ENCODE assay signal across 20 cellular contexts in the genomic region with DNA sequence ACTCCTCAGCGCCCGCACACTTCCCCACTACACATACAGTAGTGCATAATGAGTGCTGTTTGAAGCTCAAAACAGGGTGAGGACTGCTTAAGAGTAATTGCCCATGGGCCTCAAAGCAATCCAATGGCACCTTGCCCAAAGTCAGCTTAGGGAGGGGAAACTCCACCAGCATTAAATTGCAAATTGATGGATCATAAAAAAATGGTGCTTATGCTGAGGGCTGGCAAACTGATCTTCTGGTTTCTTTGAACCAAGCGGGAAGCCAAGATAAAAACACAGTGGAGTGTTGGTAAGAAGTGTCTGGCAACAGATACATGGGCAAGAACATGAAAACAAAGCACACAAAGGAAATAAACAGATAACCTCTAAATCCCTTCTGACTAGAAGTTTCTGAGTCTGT. TPM values are rescaled to one million over a fixed set of nuclear protein-coding genes. Genes with fewer than 3 reads are reported as not detected.
A peak's percentile ranks its signal among the peaks of the same experiment; 100 is the strongest.
DNase-seq lines count a peak whose midpoint lies in the region; ATAC-seq and TF ChIP-seq lines count a peak whose summit lies in the region.
"Had no signal": no experiment of that assay in that cellular context is flagged by ENCODE, and none has a peak within 500 bp of the region (broad histone marks: within the 10 kb centered on the region; RNA-seq: fewer than 3 reads in every experiment).

No MANE protein-coding gene starts in this region.

- no peak for TF ChIP-seq CTCF in mesothelial cell of epicardium (IDR thresholded peaks at IDR 0.05; ENCODE audit: unreplicated experiment)

- H3K4me3 Mint-ChIP-seq in mesothelial cell of epicardium: no peak overlapping the region
- H3K4me3 Mint-ChIP-seq: endodermal cell; HFFc6; naive thymus-derived CD8-positive, alpha-beta T cell; stimulated activated naive CD8-positive, alpha-beta T cell treated with anti-CD3 and anti-CD28 coated beads, Interleukin-15, amount 100 ng/mL, for 72 hours had no signal

- no peaks in the 10 kb centered on the region for H3K27me3 Mint-ChIP-seq in mesothelial cell of epicardium (ENCODE audit: low read depth)
- H3K27me3 Mint-ChIP-seq: stimulated activated naive CD8-positive, alpha-beta T cell treated with anti-CD3 and anti-CD28 coated beads, Interleukin-15, amount 100 ng/mL, for 72 hours had no signal

- H3K4me1 Mint-ChIP-seq in mesothelial cell of epicardium: peaks cover 40% of the 10 kb centered on the region

- ATAC-seq in HG02981 (IDR thresholded peaks at IDR 0.05; ENCODE audit: unreplicated experiment): no peak
- no peak for ATAC-seq in GM18870 (IDR thresholded peaks at IDR 0.05; ENCODE audit: unreplicated experiment)
- ATAC-seq: naive thymus-derived CD8-positive, alpha-beta T cell; Right ventricle myocardium inferior; stimulated activated naive CD8-positive, alpha-beta T cell treated with anti-CD3 and anti-CD28 coated beads, Interleukin-15, amount 100 ng/mL, for 72 hours; upper lobe of right lung had no signal

- peak; percentile 84 for DNase-seq in DMS79 treated with DMSO at 0.1 percent for 48 hours (lab: John Stamatoyannopoulos, UW)
- DNase-seq in NCI-H2029 (lab: John Stamatoyannopoulos, UW): peak; percentile 42
- DNase-seq in NCI-H748 (lab: John Stamatoyannopoulos, UW; ENCODE audit: unreplicated experiment): peak; percentile 73
- no peak for DNase-seq in mesothelial cell of epicardium (ENCODE audit: low spot score in 2 of 2, unreplicated experiment in 2 of 2)
- no peak for DNase-seq in foreskin melanocyte
- no peak for DNase-seq in NCI-H1930 (lab: John Stamatoyannopoulos, UW)
- DNase-seq: activated CD4-positive, alpha-beta T cell treated with anti-CD3 and anti-CD28 coated beads, Interleukin-2, amount 50 U/mL, for 1 hour; activated gamma-delta T cell treated with Interleukin-2 at 50 U/mL for 16 hours; anterior cingulate cortex; endodermal cell; kidney; naive thymus-derived CD8-positive, alpha-beta T cell; NCI-H146; posterior cingulate gyrus; stimulated activated naive CD8-positive, alpha-beta T cell treated with anti-CD3 and anti-CD28 coated beads, Interleukin-15, amount 100 ng/mL, for 72 hours; upper lobe of right lung had no signal

- H3K27ac Mint-ChIP-seq in mesothelial cell of epicardium: peak overlapping the region; percentile 82
- H3K27ac Mint-ChIP-seq: endodermal cell; HFFc6; naive thymus-derived CD8-positive, alpha-beta T cell; stimulated activated naive CD8-positive, alpha-beta T cell treated with anti-CD3 and anti-CD28 coated beads, Interleukin-15, amount 100 ng/mL, for 72 hours had no signal

- H3K9me3 Mint-ChIP-seq in mesothelial cell of epicardium: no peaks in the 10 kb centered on the region
- H3K9me3 Mint-ChIP-seq: endodermal cell; HFFc6; naive thymus-derived CD8-positive, alpha-beta T cell; stimulated activated naive CD8-positive, alpha-beta T cell treated with anti-CD3 and anti-CD28 coated beads, Interleukin-15, amount 100 ng/mL, for 72 hours had no signal

- peaks cover 26% of the 10 kb centered on the region for H3K36me3 Mint-ChIP-seq in mesothelial cell of epicardium
- H3K36me3 Mint-ChIP-seq: naive thymus-derived CD8-positive, alpha-beta T cell had no signal

RNA-seq across cellular contexts. Expression of gene TLE1, which starts 28.0 kb away (rescaled TPM):
- 88.7 to 97.9 TPM (median 90.7 TPM) in 3 replicates for total RNA-seq in mesothelial cell of epicardium

Comparison
In these comparisons a context has a peak if more than half of its experiments do, and no peak if none do; other contexts are left out.
1. DNase-seq: peak in DMS79 treated with DMSO at 0.1 percent for 48 hours (single experiment), NCI-H2029 (single experiment) and NCI-H748 (single experiment); none in mesothelial cell of epicardium (0 of 2), foreskin melanocyte (single experiment) and NCI-H1930 (0 of 2).